ENCODE assay signal across 8 cellular contexts in genomic region chr9:7844283-7844682, GRCh38. TPM values are rescaled to one million over a fixed set of nuclear protein-coding genes. Genes with fewer than 3 reads are reported as not detected.
DNase-seq lines count a peak whose midpoint lies in the region; ATAC-seq and TF ChIP-seq lines count a peak whose summit lies in the region.

No MANE protein-coding gene starts in this region.

- no peaks in the 10 kb centered on the region for H3K9me3 Mint-ChIP-seq in activated CD4-positive, alpha-beta T cell treated with anti-CD3 and anti-CD28 coated beads, Interleukin-2, amount 10 ng/mL, durations not matched to agents 7 days and 5 days
- no peaks in the 10 kb centered on the region for H3K9me3 Mint-ChIP-seq in WTC11

- H3K36me3 ChIP-seq in left lung = no peaks in the 10 kb centered on the region

- H3K4me3 Mint-ChIP-seq in activated CD4-positive, alpha-beta T cell treated with anti-CD3 and anti-CD28 coated beads, Interleukin-2, amount 10 ng/mL, durations not matched to agents 7 days and 5 days = no peak overlapping the region
- H3K4me3 Mint-ChIP-seq in WTC11 = no peak overlapping the region

- POLR2A ChIA-PET in activated CD4-positive, alpha-beta T cell treated with anti-CD3 and anti-CD28 coated beads, Interleukin-2, amount 10 ng/mL, durations not matched to agents 7 days and 5 days (lab: Charles Lee) = no interaction called here
- POLR2A ChIA-PET in WTC11 (lab: Charles Lee) (interaction anchor here (0.7 kb wide), 1 partner anchor 113 kb away, joined by 3 read pairs; no protein-coding TSS in a partner anchor), RWPE1 (lab: Yijun Ruan, JAX; ENCODE audit: low non-redundant PET) (no interaction called here)

- H3K4me3 ChIP-seq in left lung = no peak overlapping the region

- intact Hi-C loops in left lung (cut with DNase I) = no loop called here

- peak; percentile 66 for ATAC-seq in HG03135 (IDR thresholded peaks at IDR 0.05; ENCODE audit: unreplicated experiment)
- ATAC-seq in WTC11 = peak; percentile 98
- ATAC-seq in left lung = peak; percentile 59

- H3K27ac ChIP-seq in left lung (no peak overlapping the region), RWPE1 (no peak overlapping the region)

- DNase-seq in activated CD4-positive, alpha-beta T cell treated with anti-CD3 and anti-CD28 coated beads, Interleukin-2, amount 10 ng/mL, durations not matched to agents 7 days and 5 days = peak; percentile 15
- DNase-seq in activated CD4-positive, alpha-beta T cell treated with anti-CD3 and anti-CD28 coated beads, Interleukin-2, amount 50 U/mL, for 4 hours = no peak
- no peak for DNase-seq in WTC11 (ENCODE audit: low spot score)
- DNase-seq in left lung = no peak
- DNase-seq in NOMO-1 treated with dmso at 0.1 percent for 144 hours (lab: John Stamatoyannopoulos, UW; ENCODE audit: unreplicated experiment) = no peak
- no peak for DNase-seq in activated naive CD4-positive, alpha-beta T cell treated with Interleukin-2 at 50 U/mL for 16 hours
- no peak for DNase-seq in RWPE1 (ENCODE audit: low spot score)

- H3K27ac Mint-ChIP-seq in activated CD4-positive, alpha-beta T cell treated with anti-CD3 and anti-CD28 coated beads, Interleukin-2, amount 10 ng/mL, durations not matched to agents 7 days and 5 days = no peak overlapping the region
- no peak overlapping the region for H3K27ac Mint-ChIP-seq in WTC11

- no peaks in the 10 kb centered on the region for H3K4me1 ChIP-seq in left lung

- CTCF ChIA-PET in activated CD4-positive, alpha-beta T cell treated with anti-CD3 and anti-CD28 coated beads, Interleukin-2, amount 10 ng/mL, durations not matched to agents 7 days and 5 days (lab: Charles Lee) = no interaction called here
- CTCF ChIA-PET in WTC11 (lab: Charles Lee) (interaction anchor here (0.9 to 1.4 kb wide), 3 partner anchors 12 to 278 kb away, joined by 3 to 4 read pairs (median 4); no protein-coding TSS in a partner anchor), RWPE1 (lab: Yijun Ruan, JAX) (interaction anchor here (0.6 kb wide), 1 partner anchor 1947 kb away, joined by 4 read pairs; no protein-coding TSS in a partner anchor)

- H3K27me3 ChIP-seq in left lung = no peaks in the 10 kb centered on the region

- TF ChIP-seq CTCF in WTC11 (IDR thresholded peaks at IDR 0.05) (no peak), left lung (IDR thresholded peaks at IDR 0.05) (peak in 1 of 2 donors; percentile 32), RWPE1 (conservative IDR thresholded peaks at IDR 0.05; ENCODE audit: low read depth) (no peak)

- no peaks in the 10 kb centered on the region for H3K9me3 ChIP-seq in left lung

- H3K36me3 Mint-ChIP-seq in activated CD4-positive, alpha-beta T cell treated with anti-CD3 and anti-CD28 coated beads, Interleukin-2, amount 10 ng/mL, durations not matched to agents 7 days and 5 days (ENCODE audit: low read depth) = no peaks in the 10 kb centered on the region
- H3K36me3 Mint-ChIP-seq in WTC11 = no peaks in the 10 kb centered on the region

- H3K27me3 Mint-ChIP-seq in activated CD4-positive, alpha-beta T cell treated with anti-CD3 and anti-CD28 coated beads, Interleukin-2, amount 10 ng/mL, durations not matched to agents 7 days and 5 days = no peaks in the 10 kb centered on the region
- no peaks in the 10 kb centered on the region for H3K27me3 Mint-ChIP-seq in WTC11 (ENCODE audit: low read depth)

- no peaks in the 10 kb centered on the region for H3K4me1 Mint-ChIP-seq in activated CD4-positive, alpha-beta T cell treated with anti-CD3 and anti-CD28 coated beads, Interleukin-2, amount 10 ng/mL, durations not matched to agents 7 days and 5 days
- H3K4me1 Mint-ChIP-seq in WTC11 = peaks cover 8% of the 10 kb centered on the region; the same call in 1 of the 2 replicates

TF ChIP-seq in WTC11, 78 proteins besides CTCF, POLR2A, EP300 and RAD21:
- no peak for TF ChIP-seq RORB (CRISPR knock-in tag; IDR thresholded peaks at IDR 0.05)
- no peak for TF ChIP-seq ZNF138 (CRISPR knock-in tag; conservative IDR thresholded peaks at IDR 0.05)
- no peak for TF ChIP-seq AR (CRISPR knock-in tag; IDR thresholded peaks at IDR 0.05)
- no peak for TF ChIP-seq ZNF671 (CRISPR knock-in tag; IDR thresholded peaks at IDR 0.05)
- TF ChIP-seq TEAD1 (CRISPR knock-in tag; IDR thresholded peaks at IDR 0.05) = no peak
- no peak for TF ChIP-seq CDX4 (CRISPR knock-in tag; IDR thresholded peaks at IDR 0.05; ENCODE audit: borderline replicate concordance)
- TF ChIP-seq SP1 (CRISPR knock-in tag; conservative IDR thresholded peaks at IDR 0.05) = no peak
- no peak for TF ChIP-seq ZNF263 (CRISPR knock-in tag; IDR thresholded peaks at IDR 0.05; ENCODE audit: low read depth)

RNA-seq across cellular contexts. Expression of gene DMAC1, which starts 44.7 kb away (rescaled TPM):
- 10 to 100 TPM; 51.5 to 59.5 TPM for total RNA-seq in activated CD4-positive, alpha-beta T cell treated with anti-CD3 and anti-CD28 coated beads, Interleukin-2, amount 10 ng/mL, durations not matched to agents 7 days and 5 days
- total RNA-seq in WTC11 (2021) (71.2 to 83.7 TPM (median 77.2 TPM) in 3 replicates), left lung (10 to 100 TPM; 37.9 to 39.1 TPM)
